ENCODE assay signal across 22 cellular contexts in genomic region chr12:71335668-71336257, GRCh38.
"Had no signal": no experiment of that assay in that cellular context is flagged by ENCODE, and none has a peak within 500 bp of the region (broad histone marks: within the 10 kb centered on the region; RNA-seq: fewer than 3 reads in every experiment).

No MANE protein-coding gene starts in this region.

- H3K4me2 ChIP-seq: SK-N-SH had no signal

- DNase-seq: IMR-90, Karpas-422, KG1, MG63, NCI-H1092, NCI-H1105 treated with DMSO at 0.1 percent for 48 hours, NCI-H1436, NCI-H187, NCI-H2029, NCI-H2081 treated with DMSO at 0.1 percent for 48 hours, NCI-H2171, NCI-H226, NCI-H446, NCI-H510A, NCI-H524 treated with DMSO at 0.1 percent for 48 hours, NCI-H69, NCI-H774, SHP77, SK-N-SH had no signal

- H3K9me3 ChIP-seq: MG63, SK-N-SH had no signal

- H3K27me3 ChIP-seq: MG63 had no signal

- H3K9ac ChIP-seq: SK-N-SH had no signal

- H3K4me3 ChIP-seq: MG63 had no signal

- ATAC-seq: HepG2, Panc1 had no signal

- H3K36me3 ChIP-seq: MG63 had no signal

- H3K27ac ChIP-seq: RWPE1 had no signal

- H3K9me2 ChIP-seq: SK-N-SH had no signal
